In genomic region chr20:50728981-50729874, GRCh38 we compare ENCODE assay signal across 9 cellular contexts. TPM values are rescaled to one million over a fixed set of nuclear protein-coding genes. Genes with fewer than 3 reads are reported as not detected.
DNase-seq lines count a peak whose midpoint lies in the region; ATAC-seq and TF ChIP-seq lines count a peak whose summit lies in the region.
"Had no signal": no experiment of that assay in that cellular context is flagged by ENCODE, and none has a peak within 500 bp of the region (broad histone marks: within the 10 kb centered on the region; RNA-seq: fewer than 3 reads in every experiment).

No MANE protein-coding gene starts in this region.

- H3K79me2 ChIP-seq in mesendoderm (ENCODE audit: control insufficient read depth, insufficient read depth, low read length) = peaks cover 18% of the 10 kb centered on the region

- TF ChIP-seq CTCF in MCF 10A (IDR thresholded peaks at IDR 0.05; ENCODE audit: unreplicated experiment) (no peak), gastrocnemius medialis (IDR thresholded peaks at IDR 0.05 in 4 of 5, conservative IDR thresholded peaks at IDR 0.05 in 1 of 5) (no peak)

- no peak overlapping the region for H3K23ac ChIP-seq in mesendoderm (ENCODE audit: low read length)

- no peak overlapping the region for H2BK120ac ChIP-seq in mesendoderm (ENCODE audit: low read depth, low read length)

- H3K36me3 Mint-ChIP-seq in MCF 10A (ENCODE audit: insufficient read depth, unreplicated experiment) = no peaks in the 10 kb centered on the region

- H3K9ac ChIP-seq in mesendoderm (ENCODE audit: low read length) = no peak overlapping the region

- H4K8ac ChIP-seq in mesendoderm (ENCODE audit: low read depth, low read length) = no peak overlapping the region

- no peaks in the 10 kb centered on the region for H3K27me3 Mint-ChIP-seq in MCF 10A (ENCODE audit: insufficient read depth, unreplicated experiment)

- H3K4me1 Mint-ChIP-seq in MCF 10A (ENCODE audit: insufficient read depth, unreplicated experiment) = peaks cover 31% of the 10 kb centered on the region

- no peaks in the 10 kb centered on the region for H3K79me1 ChIP-seq in mesendoderm (ENCODE audit: low read length)

- in situ Hi-C loops in gastrocnemius medialis (cut with MboI; ENCODE audit: low sequenced_read_pairs in 4 of 4) = loop anchor here in 1 of 4 donors (25.0 kb wide), 1 partner anchor 242 kb away; no protein-coding TSS in a partner anchor

- POLR2A ChIA-PET in MCF 10A (lab: Yijun Ruan, JAX) = interaction anchor here (0.6 to 8.8 kb wide), 24 partner anchors 12 to 614 kb away, joined by 3 to 168 read pairs (median 4); partner anchors contain the start of genes ADNP, CEBPB and PTPN1

- CTCF ChIA-PET in MCF 10A (lab: Yijun Ruan, JAX) = interaction anchor here (0.7 to 3.3 kb wide), 15 partner anchors 14 to 621 kb away, joined by 3 to 21 read pairs (median 4); partner anchors contain the start of gene ADNP

- peak overlapping the region; percentile 59 for H3K4ac ChIP-seq in mesendoderm (ENCODE audit: low read depth, low read length)

- WGBS in mesendoderm (ENCODE audit: extremely low coverage, insufficient coverage, low lambda C conversion rate) = 100% methylated on average over 2 of the region's 11 CpGs

- no peak overlapping the region for H2BK15ac ChIP-seq in mesendoderm (replicated peaks; ENCODE audit: low read depth)

- intact Hi-C loops in MCF 10A (cut with micrococcal nuclease) (no loop called here), gastrocnemius medialis (cut with DNase I; ENCODE audit: low total_unique reads) (no loop called here)

- BruUV-seq in MCF 10A (replicated peaks; lab: Mats Ljungman, UMichigan) = no TSS peak

- H3K4me3 ChIP-seq in mesendoderm (ENCODE audit: low read length) (no peak overlapping the region), gastrocnemius medialis (no peak overlapping the region)

- no peak overlapping the region for H4K5ac ChIP-seq in mesendoderm (ENCODE audit: low read length)

- no peaks in the 10 kb centered on the region for H3K27me3 ChIP-seq in mesendoderm (ENCODE audit: insufficient read depth, low read length, poor library complexity)
- no peaks in the 10 kb centered on the region for H3K27me3 ChIP-seq in gastrocnemius medialis

- DNase-seq in SIG-M5 treated with dmso at 0.1 percent for 504 hours (lab: John Stamatoyannopoulos, UW; ENCODE audit: unreplicated experiment) (peak; percentile 65), SIG-M5 (lab: John Stamatoyannopoulos, UW) (no peak), MCF 10A (ENCODE audit: unreplicated experiment) (peak; percentile 84), mesendoderm (no peak), ureter (ENCODE audit: low spot score) (peak; percentile 78), NCI-H748 (lab: John Stamatoyannopoulos, UW; ENCODE audit: unreplicated experiment) (no peak), SKM-1 (lab: John Stamatoyannopoulos, UW; ENCODE audit: unreplicated experiment) (no peak), gastrocnemius medialis (no peak)
- DNase-seq: cortex of kidney had no signal

- H2BK5ac ChIP-seq in mesendoderm (ENCODE audit: low read length) = no peak overlapping the region

- H3K27ac ChIP-seq in mesendoderm (ENCODE audit: low read depth, low read length) (no peak overlapping the region), gastrocnemius medialis (peak overlapping the region in 1 of 4 donors; percentile 6)

- peak overlapping the region; percentile 77 for H3K4me3 Mint-ChIP-seq in MCF 10A (ENCODE audit: unreplicated experiment)

- peaks cover 12% of the 10 kb centered on the region for H3K4me1 ChIP-seq in mesendoderm (ENCODE audit: control insufficient read depth, low read depth, low read length)
- peaks cover 21 to 40% of the 10 kb centered on the region in 2 donors for H3K4me1 ChIP-seq in gastrocnemius medialis

- no peak overlapping the region for H3K18ac ChIP-seq in mesendoderm (ENCODE audit: low read length)

- H3K36me3 ChIP-seq in mesendoderm (ENCODE audit: control insufficient read depth, insufficient read depth, low read length) (no peaks in the 10 kb centered on the region), gastrocnemius medialis (no peaks in the 10 kb centered on the region)

- peak overlapping the region; percentile 96 for H3K27ac Mint-ChIP-seq in MCF 10A (ENCODE audit: low read depth, unreplicated experiment)

- H3K9me3 ChIP-seq in gastrocnemius medialis = no peaks in the 10 kb centered on the region

- TF ChIP-seq POLR2A in gastrocnemius medialis (IDR thresholded peaks at IDR 0.05) = no peak

- H3K4me2 ChIP-seq in mesendoderm (ENCODE audit: low read length) = no peak overlapping the region

- ATAC-seq in gastrocnemius medialis = no peak

- H2AK5ac ChIP-seq in mesendoderm (ENCODE audit: low read length) = no peak overlapping the region

- H3K56ac ChIP-seq in mesendoderm (ENCODE audit: low read length) = no peak overlapping the region

- no peaks in the 10 kb centered on the region for H3K9me3 Mint-ChIP-seq in MCF 10A (ENCODE audit: unreplicated experiment)

RNA-seq across cellular contexts. Expression of gene PARD6B, which starts 2.2 kb away (rescaled TPM):
- total RNA-seq in MCF 10A (2022) = 5.3 and 5.8 TPM in 2 replicates
- polyA plus RNA-seq in mesendoderm (2013, experiment 1 of 2) = 4.0 TPM
- polyA plus RNA-seq in mesendoderm (2013, experiment 2 of 2) = 3.9 TPM
- total RNA-seq in ureter = 27.0 TPM
- total RNA-seq in gastrocnemius medialis = 10 to 100 TPM in 1 of 4 donors, 1 to 10 TPM in 2, under 1 TPM in 1; 0.72 to 15.3 (median 2.3) TPM

RNA-seq across cellular contexts. Expression of gene RIPOR3, which starts 37.9 kb away (rescaled TPM):
- total RNA-seq in MCF 10A (2022) (not detected in 2 replicates), ureter (5.0 TPM), gastrocnemius medialis (10 to 100 TPM in 1 of 4 donors, 1 to 10 TPM in 3; 5.3 to 12.5 (median 8.2) TPM)
- 0.06 TPM for polyA plus RNA-seq in mesendoderm (2013, experiment 1 of 2)
- polyA plus RNA-seq in mesendoderm (2013, experiment 2 of 2) = 0.11 TPM

Comparison
In these comparisons a context has a peak if more than half of its experiments do, and no peak if none do; other contexts are left out.
1. DNase-seq: peak in SIG-M5 treated with dmso at 0.1 percent for 504 hours (single experiment), MCF 10A (single experiment) and ureter (single experiment); none in SIG-M5 (single experiment), mesendoderm (single experiment), NCI-H748 (single experiment), SKM-1 (single experiment) and gastrocnemius medialis (0 of 2).